Comparison of ENCODE assay signal across 8 cellular contexts in the genomic region with DNA sequence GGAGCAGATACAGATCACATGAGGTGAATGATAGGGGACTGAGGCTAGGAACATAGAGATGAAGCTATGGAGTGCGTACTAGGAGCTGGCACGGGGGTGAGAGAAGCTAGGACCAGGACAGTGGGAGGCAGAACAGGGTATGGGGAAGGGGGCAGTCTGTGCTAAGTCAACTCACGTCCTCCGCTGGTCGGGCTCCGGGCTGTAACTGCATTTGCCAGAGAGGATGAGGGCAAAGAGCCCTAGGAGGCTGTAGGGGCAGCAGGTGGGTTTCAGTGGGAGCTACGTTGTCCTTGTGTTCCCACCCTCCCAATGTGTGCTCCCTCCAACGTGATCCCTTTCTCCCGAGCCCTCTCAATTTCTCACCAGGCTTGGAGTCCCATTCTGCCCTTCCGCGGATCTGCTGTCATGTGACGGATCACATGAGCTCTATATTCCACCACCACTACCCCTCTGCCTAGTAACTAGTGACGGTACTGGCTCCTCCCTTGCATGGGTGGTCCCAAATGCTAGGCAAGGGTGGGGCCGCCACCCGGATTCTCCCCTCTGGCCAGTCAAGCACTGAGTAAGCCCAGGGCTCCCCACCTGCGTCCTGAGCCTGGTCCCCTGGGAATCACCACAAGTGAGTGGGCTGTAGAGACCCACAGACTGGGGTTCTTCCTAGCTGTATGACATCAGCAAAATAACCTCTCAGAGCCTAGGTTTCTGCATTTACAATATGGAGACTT. TPM values are rescaled to one million over a fixed set of nuclear protein-coding genes. Genes with fewer than 3 reads are reported as not detected.
DNase-seq lines count a peak whose midpoint lies in the region; ATAC-seq, FAIRE-seq and TF ChIP-seq lines count a peak whose summit lies in the region.

TSS of gene TPP1 (minus strand) at position 402 of the 725 bp plus-strand sequence. CDS start at position 380, 22 bp downstream.

- FAIRE-seq in kidney (lab: Jason Lieb, UNC): peak; percentile 92

- H3K36me3 ChIP-seq in kidney (ENCODE audit: control insufficient read depth in 1 of 2, insufficient read depth in 2 of 2, low read length in 2 of 2): peaks cover 7 to 15% of the 10 kb centered on the region in 2 donors

- H3K27ac ChIP-seq in kidney (ENCODE audit: low read depth in 2 of 2, low read length in 2 of 2): peak within 1 kb of the TSS; percentile 81 to 89

- H3K4me3 ChIP-seq in kidney (ENCODE audit: low read length in 2 of 2): peak within 1 kb of the TSS; percentile 78 to 92

- no peaks in the 10 kb centered on the region for H3K9me3 ChIP-seq in kidney (ENCODE audit: control insufficient read depth in 1 of 2, low read length in 2 of 2)

- peak; percentile 74 for TF ChIP-seq POLR2A in GM19193 (IDR thresholded peaks at IDR 0.05; ENCODE audit: extremely low read depth, insufficient read depth, insufficient read length)

- intact Hi-C loops in kidney (cut with DNase I): no loop called here

- H3K9ac ChIP-seq in kidney (ENCODE audit: low read length in 2 of 2): peak within 1 kb of the TSS; percentile 90 to 92

- peak; percentile 99 for DNase-seq in Ammon's horn (ENCODE audit: low spot score)
- DNase-seq in NCI-H460 (ENCODE audit: extremely low read depth, low read depth): peak; percentile 89
- DNase-seq in activated CD4-positive, CD25-positive, alpha-beta regulatory T cell treated with anti-CD3 and anti-CD28 coated beads, Interleukin-2, amount 50 U/mL, for 72 hours: peak; percentile 87
- DNase-seq in cerebellum (ENCODE audit: low spot score): peak; percentile 100
- peak; percentile 95 for DNase-seq in kidney
- peak; percentile 90 for DNase-seq in stimulated activated CD4-positive, alpha-beta T cell treated with anti-CD3 and anti-CD28 coated beads, Interleukin-15, amount 100 ng/mL, for 24 hours

- H3K4me1 ChIP-seq in kidney (ENCODE audit: control insufficient read depth in 1 of 2, insufficient read depth in 1 of 2, low read depth in 1 of 2, low read length in 2 of 2): peaks cover 3 to 8% of the 10 kb centered on the region in 2 donors

- ATAC-seq in HG03432 (IDR thresholded peaks at IDR 0.05; ENCODE audit: unreplicated experiment): peak; percentile 99

- TF ChIP-seq CTCF in kidney (IDR thresholded peaks at IDR 0.05; ENCODE audit: borderline replicate concordance, extremely low read depth, insufficient read depth): no peak

RNA-seq across cellular contexts. Expression of gene TPP1, which starts in this region (rescaled TPM):
- 2.9 and 5.2 TPM in 2 replicates for total RNA-seq in NCI-H460 (2014; rRNA removed; shearing (Covaris generic))
- 4.8 and 10.6 TPM in 2 replicates for polyA plus RNA-seq in NCI-H460 (2014; cell fraction: nucleus; rRNA removed)
- 19.1 TPM for total RNA-seq in cerebellum
- total RNA-seq in kidney: 84.2 TPM
- polyA plus RNA-seq in kidney (ENCODE audit: insufficient read depth, low read depth, low replicate concordance): 115 TPM

Comparison
In these comparisons a context has a peak if more than half of its experiments do, and no peak if none do; other contexts are left out.
1. Peak in every context shown above with its lines: DNase-seq, ATAC-seq, H3K4me3 ChIP-seq and H3K27ac ChIP-seq.